ENCODE assay signal across 17 cellular contexts in genomic region chr6:71194730-71195129, GRCh38.
DNase-seq lines count a peak whose midpoint lies in the region; ATAC-seq, FAIRE-seq and TF ChIP-seq lines count a peak whose summit lies in the region.
"Had no signal": no experiment of that assay in that cellular context is flagged by ENCODE, and none has a peak within 500 bp of the region (broad histone marks: within the 10 kb centered on the region; RNA-seq: fewer than 3 reads in every experiment).

No MANE protein-coding gene starts in this region.

- no peaks in the 10 kb centered on the region for H3K23me2 ChIP-seq in H9 (ENCODE audit: insufficient read length, low read depth, low read length, poor library complexity, severe bottlenecking)

- H2BK120ac ChIP-seq in H9 (ENCODE audit: low read depth, low read length, poor library complexity, severe bottlenecking), result no peak overlapping the region

- no peaks in the 10 kb centered on the region for H3K79me2 ChIP-seq in ACC112 (ENCODE audit: control insufficient read depth, insufficient read depth, low read length, unreplicated experiment)
- no peaks in the 10 kb centered on the region for H3K79me2 ChIP-seq in H9 (ENCODE audit: insufficient read depth, low read length)

- no peaks in the 10 kb centered on the region for H3K36me3 Mint-ChIP-seq in H9 (ENCODE audit: insufficient read depth in 1 of 3, low read depth in 3 of 3)
- no peaks in the 10 kb centered on the region for H3K36me3 Mint-ChIP-seq in CD8-positive, alpha-beta T cell

- no peak overlapping the region for H2BK15ac ChIP-seq in H9 (ENCODE audit: low read depth, low read length)

- H2AFZ ChIP-seq in ACC112 (ENCODE audit: low read length, unreplicated experiment) (peak overlapping the region; percentile 57), H9 (ENCODE audit: low read length) (no peak overlapping the region)
- H2AFZ ChIP-seq: GM23338 had no signal

- H3K56ac ChIP-seq in H9 (ENCODE audit: insufficient read length, low read depth, low read length), result no peak overlapping the region

- H3K9ac ChIP-seq in H9 (ENCODE audit: extremely low read depth, insufficient read length, low read length), result no peak overlapping the region
- H3K9ac ChIP-seq: BLaER1 had no signal

- no peak overlapping the region for H2AK5ac ChIP-seq in H9 (ENCODE audit: insufficient read length, low read length)

- CTCF ChIA-PET in CD8-positive, alpha-beta T cell (lab: Charles Lee), result no interaction called here

- no peak for TF ChIP-seq POLR2A in H54 (IDR thresholded peaks at IDR 0.05; ENCODE audit: low read depth, low read length)

- no peak overlapping the region for H2BK20ac ChIP-seq in H9 (ENCODE audit: low read depth, low read length, poor library complexity, severe bottlenecking)

- no peak overlapping the region for H4K5ac ChIP-seq in H9 (ENCODE audit: insufficient read length, low read depth, low read length)

- no peak for ATAC-seq in CD8-positive, alpha-beta T cell
- ATAC-seq: activated CD8-positive, alpha-beta T cell treated with anti-CD3 and anti-CD28 coated beads, Interleukin-2, amount 10 ng/mL, durations not matched to agents 7 days and 5 days; GM23338; pancreas had no signal

- no peak overlapping the region for H3K4me2 ChIP-seq in H9 (ENCODE audit: insufficient read depth, insufficient read length, low read length)
- H3K4me2 ChIP-seq: BLaER1, GM23338 had no signal

- H3T11ph ChIP-seq in H9 (ENCODE audit: low read length), result no peak overlapping the region

- no peaks in the 10 kb centered on the region for H3K27me3 ChIP-seq in ACC112 (ENCODE audit: insufficient read depth, low read length)
- H3K27me3 ChIP-seq in kidney epithelial cell (ENCODE audit: control insufficient read depth, insufficient read depth, low read length), result no peaks in the 10 kb centered on the region
- no peaks in the 10 kb centered on the region for H3K27me3 ChIP-seq in H9 (ENCODE audit: insufficient read depth, low read length)
- H3K27me3 ChIP-seq in CD8-positive, alpha-beta T cell (ENCODE audit: insufficient read depth, low read length), result no peaks in the 10 kb centered on the region
- H3K27me3 ChIP-seq: BLaER1, cardiac muscle cell, pancreas had no signal

- POLR2A ChIA-PET in CD8-positive, alpha-beta T cell (lab: Charles Lee), result no interaction called here

- peak; percentile 94 for FAIRE-seq in H54 (lab: Jason Lieb, UNC)
- FAIRE-seq: pancreas had no signal

- no peak overlapping the region for H2BK12ac ChIP-seq in H9 (ENCODE audit: insufficient read length, low read depth, low read length)

- H3K27me3 Mint-ChIP-seq in H9 (ENCODE audit: low read depth), result no peaks in the 10 kb centered on the region
- H3K27me3 Mint-ChIP-seq in CD8-positive, alpha-beta T cell (ENCODE audit: low read depth), result peaks cover 3% of the 10 kb centered on the region

- H3K9me3 Mint-ChIP-seq in H9, result no peaks in the 10 kb centered on the region
- no peaks in the 10 kb centered on the region for H3K9me3 Mint-ChIP-seq in CD8-positive, alpha-beta T cell
- H3K9me3 Mint-ChIP-seq: GM23338 had no signal

- H3K4me3 Mint-ChIP-seq in H9, result no peak overlapping the region
- no peak overlapping the region for H3K4me3 Mint-ChIP-seq in CD8-positive, alpha-beta T cell
- H3K4me3 Mint-ChIP-seq: activated CD8-positive, alpha-beta T cell treated with anti-CD3 and anti-CD28 coated beads, Interleukin-2, amount 10 ng/mL, durations not matched to agents 7 days and 5 days; GM23338 had no signal

- in situ Hi-C loops in astrocyte of the spinal cord (cut with HindIII; ENCODE audit: low sequenced_read_pairs), result no loop called here

- no peaks in the 10 kb centered on the region for H3K79me1 ChIP-seq in H9 (ENCODE audit: insufficient read depth, low read depth, low read length, poor library complexity, severe bottlenecking)

- H3K36me3 ChIP-seq in ACC112 (ENCODE audit: insufficient read depth, low read length) (no peaks in the 10 kb centered on the region), kidney epithelial cell (ENCODE audit: control insufficient read depth, insufficient read depth, low read length) (no peaks in the 10 kb centered on the region)
- H3K36me3 ChIP-seq in CD8-positive, alpha-beta T cell (ENCODE audit: insufficient read depth, low read length), result no peaks in the 10 kb centered on the region
- H3K36me3 ChIP-seq: BLaER1, cardiac muscle cell, pancreas, thoracic aorta had no signal

- H3K27ac ChIP-seq in ACC112 (ENCODE audit: low read depth, low read length), result peak overlapping the region; percentile 33; the same call in 1 of the 2 replicates
- H3K27ac ChIP-seq in H9 (ENCODE audit: insufficient read length, low read depth, low read length), result no peak overlapping the region
- H3K27ac ChIP-seq in CD8-positive, alpha-beta T cell (ENCODE audit: low read depth, low read length), result no peak overlapping the region
- H3K27ac ChIP-seq: BLaER1, cardiac muscle cell, HL-60, pancreas, SK-N-MC, thoracic aorta had no signal

- H3K4me3 ChIP-seq in ACC112 (ENCODE audit: low read depth, low read length) (no peak overlapping the region), astrocyte of the spinal cord (ENCODE audit: low read depth, low read length) (no peak overlapping the region), kidney epithelial cell (ENCODE audit: low read depth, low read length) (no peak overlapping the region)
- H3K4me3 ChIP-seq in CD8-positive, alpha-beta T cell (ENCODE audit: low read depth, low read length), result no peak overlapping the region
- H3K4me3 ChIP-seq: BLaER1, cardiac muscle cell, GM23338, pancreas, SK-N-MC, thoracic aorta had no signal

- H3K14ac ChIP-seq in H9 (ENCODE audit: insufficient read depth, low read length), result no peak overlapping the region

- TF ChIP-seq CTCF in astrocyte of the spinal cord (IDR thresholded peaks at IDR 0.05; ENCODE audit: low read depth, low read length) (no peak), kidney epithelial cell (IDR thresholded peaks at IDR 0.05; ENCODE audit: insufficient read depth, low read length, poor library complexity, severe bottlenecking) (no peak), H9 (conservative IDR thresholded peaks at IDR 0.05) (no peak)
- no peak for TF ChIP-seq CTCF in CD8-positive, alpha-beta T cell (IDR thresholded peaks at IDR 0.05)

- no peak overlapping the region for H4K91ac ChIP-seq in H9 (ENCODE audit: insufficient read length, low read depth, low read length)

- H3K23ac ChIP-seq in H9 (ENCODE audit: insufficient read length, low read depth, low read length), result no peak overlapping the region

- H3K4ac ChIP-seq in H9 (ENCODE audit: low read depth, low read length), result no peak overlapping the region

- WGBS in H9 (ENCODE audit: extremely low coverage, insufficient read length, low lambda C conversion rate), result no CpG with 5 or more reads among the region's 1 CpG

- no peaks in the 10 kb centered on the region for H4K20me1 ChIP-seq in H9 (ENCODE audit: control insufficient read depth, insufficient read depth, insufficient read length)
- H4K20me1 ChIP-seq: BLaER1 had no signal

- intact Hi-C loops in CD8-positive, alpha-beta T cell (cut with DNase I, micrococcal nuclease), result loop anchor here in 1 of 2 experiments (5.0 kb wide), 1 partner anchor 93 kb away; the partner anchor contains the start of gene OGFRL1

- H3K27ac Mint-ChIP-seq in H9, result no peak overlapping the region
- no peak overlapping the region for H3K27ac Mint-ChIP-seq in CD8-positive, alpha-beta T cell
- H3K27ac Mint-ChIP-seq: activated CD8-positive, alpha-beta T cell treated with anti-CD3 and anti-CD28 coated beads, Interleukin-2, amount 10 ng/mL, durations not matched to agents 7 days and 5 days; GM23338 had no signal

- H3K9me3 ChIP-seq in H9 (ENCODE audit: control insufficient read depth, low read depth, low read length), result no peaks in the 10 kb centered on the region
- H3K9me3 ChIP-seq in CD8-positive, alpha-beta T cell (ENCODE audit: low read length), result no peaks in the 10 kb centered on the region
- H3K9me3 ChIP-seq: BLaER1, pancreas, thoracic aorta had no signal

- no peak overlapping the region for H3K18ac ChIP-seq in H9 (ENCODE audit: insufficient read length, low read depth, low read length)

- peaks cover 8 to 12% of the 10 kb centered on the region in 2 experiments for H3K4me1 Mint-ChIP-seq in H9
- H3K4me1 Mint-ChIP-seq in CD8-positive, alpha-beta T cell (ENCODE audit: low read depth), result no peaks in the 10 kb centered on the region

- DNase-seq in H54 (ENCODE audit: insufficient read length, low spot score) (peak; percentile 16), astrocyte of the spinal cord (ENCODE audit: low read depth, low spot score) (peak; percentile 68), kidney epithelial cell (ENCODE audit: low read depth) (peak; percentile 47), H9 (no peak), NCI-H146 treated with DMSO at 0.1 percent for 48 hours (lab: John Stamatoyannopoulos, UW; ENCODE audit: unreplicated experiment) (no peak), NK-92 (lab: John Stamatoyannopoulos, UW; ENCODE audit: unreplicated experiment) (no peak)
- no peak for DNase-seq in CD8-positive, alpha-beta T cell
- DNase-seq: activated CD8-positive, alpha-beta T cell treated with anti-CD3 and anti-CD28 coated beads, Interleukin-2, amount 10 ng/mL, durations not matched to agents 7 days and 5 days; activated effector memory CD4-positive, alpha-beta T cell treated with Interleukin-2 at 50 U/mL for 16 hours; pancreas had no signal

- H3K4me1 ChIP-seq in ACC112 (ENCODE audit: control insufficient read depth, insufficient read depth, low read length, unreplicated experiment) (peaks cover 20% of the 10 kb centered on the region), H9 (ENCODE audit: insufficient read depth, low read length) (no peaks in the 10 kb centered on the region; the same call in 1 of the 2 replicates)
- H3K4me1 ChIP-seq in CD8-positive, alpha-beta T cell (ENCODE audit: insufficient read depth, low read length), result no peaks in the 10 kb centered on the region
- H3K4me1 ChIP-seq: BLaER1, pancreas had no signal

- H2BK5ac ChIP-seq in H9 (ENCODE audit: insufficient read length, low read length), result no peak overlapping the region

- H4K8ac ChIP-seq in H9 (replicated peaks; ENCODE audit: insufficient read length, low read depth, low read length), result no peak overlapping the region

Comparison
In these comparisons a context has a peak if more than half of its experiments do, and no peak if none do; other contexts are left out.
1. DNase-seq: peak in H54 (single experiment), astrocyte of the spinal cord (single experiment) and kidney epithelial cell (single experiment); none in H9 (single experiment), CD8-positive, alpha-beta T cell (0 of 7), NCI-H146 treated with DMSO at 0.1 percent for 48 hours (single experiment) and NK-92 (single experiment).